Comparison of ENCODE assay signal across 2 cellular contexts in genomic region chr6:14873132-14873531, GRCh38.
TF ChIP-seq lines count a peak whose summit lies in the region.

No MANE protein-coding gene starts in this region.

TF ChIP-seq in GM12891, 5 proteins besides CTCF, POLR2A, EP300 and RAD21:
- TF ChIP-seq PAX5 (IDR thresholded peaks at IDR 0.05; ENCODE audit: insufficient read depth, low read length, severe bottlenecking) = no peak
- TF ChIP-seq POU2F2 (IDR thresholded peaks at IDR 0.05; ENCODE audit: low read depth, low read length) = no peak
- TF ChIP-seq TAF1 (IDR thresholded peaks at IDR 0.05; ENCODE audit: low read depth, low read length) = no peak
- no peak for TF ChIP-seq SPI1 (IDR thresholded peaks at IDR 0.05; ENCODE audit: low read depth, low read length)
- no peak for TF ChIP-seq POLR2AphosphoS5 (IDR thresholded peaks at IDR 0.05; ENCODE audit: low read depth, low read length)

TF ChIP-seq in IMR-90, 13 proteins besides CTCF, POLR2A, EP300 and RAD21:
- TF ChIP-seq USF2 (IDR thresholded peaks at IDR 0.05; ENCODE audit: low read depth, low read length) (no peak), SMC3 (IDR thresholded peaks at IDR 0.05; ENCODE audit: low read depth, low read length) (no peak), RFX5 (IDR thresholded peaks at IDR 0.05; ENCODE audit: low read depth, low read length) (no peak), MAZ (IDR thresholded peaks at IDR 0.05; ENCODE audit: borderline replicate concordance, low read depth, low read length) (no peak), RCOR1 (IDR thresholded peaks at IDR 0.05; ENCODE audit: insufficient replicate concordance, low read length) (no peak), CHD1 (IDR thresholded peaks at IDR 0.05; ENCODE audit: low read depth, low read length) (no peak), MXI1 (IDR thresholded peaks at IDR 0.05; ENCODE audit: borderline replicate concordance, low read depth, low read length) (no peak), MAFK (IDR thresholded peaks at IDR 0.05; ENCODE audit: low read depth, low read length) (no peak), BHLHE40 (IDR thresholded peaks at IDR 0.05; ENCODE audit: low read depth, low read length) (no peak), ELK1 (IDR thresholded peaks at IDR 0.05; ENCODE audit: borderline replicate concordance, low read depth, low read length) (no peak), NFE2L2 (IDR thresholded peaks at IDR 0.05; ENCODE audit: low read depth, low read length) (no peak), CEBPB (IDR thresholded peaks at IDR 0.05; ENCODE audit: low read depth, low read length) (no peak), FOS (IDR thresholded peaks at IDR 0.05; ENCODE audit: low read depth, low read length) (no peak)
